ENCODE assay signal across 25 cellular contexts in the genomic region with DNA sequence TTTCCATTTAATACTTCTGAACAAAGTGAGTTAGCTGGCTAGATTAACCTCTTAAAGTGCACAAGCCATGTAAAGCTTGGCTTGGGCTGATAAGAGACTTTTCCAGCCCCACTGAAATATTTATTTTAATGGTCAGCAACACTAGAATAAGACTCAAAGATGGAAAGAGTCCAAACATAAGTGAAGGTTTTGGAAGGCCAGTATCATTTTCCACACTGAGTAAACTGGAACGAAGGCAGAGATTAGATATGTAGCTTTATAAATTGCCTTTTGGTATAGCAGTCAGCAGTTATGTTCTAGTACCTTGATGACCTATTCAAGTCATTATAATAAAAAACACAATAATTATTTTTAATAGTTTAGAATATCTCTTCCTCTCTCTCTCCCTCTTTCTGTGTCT.
"Had no signal": no experiment of that assay in that cellular context is flagged by ENCODE, and none has a peak within 500 bp of the region (broad histone marks: within the 10 kb centered on the region; RNA-seq: fewer than 3 reads in every experiment).

No MANE protein-coding gene starts in this region.

- H3K79me2 ChIP-seq: parathyroid adenoma had no signal

- FAIRE-seq: endothelial cell of umbilical vein, keratinocyte had no signal

- H3K4me3 ChIP-seq: colonic mucosa, gastrocnemius medialis, left lung, lung, prostate gland, spleen, tibial artery, upper lobe of left lung, uterus had no signal

- H3K27me3 ChIP-seq: colonic mucosa, gastrocnemius medialis, left lung, spleen, tibial artery, upper lobe of left lung, uterus had no signal

- H2AFZ ChIP-seq: parathyroid adenoma had no signal

- H3K27me3 Mint-ChIP-seq: naive thymus-derived CD4-positive, alpha-beta T cell; stimulated activated memory B cell treated with anti-CD40 and anti-IgM and Interleukin-4, amounts not matched to agents 10 μg/mL and 1 μg/mL and 100 μg/mL, for 72 hours; stimulated activated naive CD8-positive, alpha-beta T cell treated with anti-CD3 and anti-CD28 coated beads, Interleukin-15, Interleukin-2, amounts not matched to agents 100 ng/mL and 50 ng/mL, for 24 hours had no signal

- H3K4me3 Mint-ChIP-seq: endodermal cell; immature natural killer cell; naive thymus-derived CD4-positive, alpha-beta T cell; nephron progenitor cell; stimulated activated memory B cell treated with anti-CD40 and anti-IgM and Interleukin-4, amounts not matched to agents 10 μg/mL and 1 μg/mL and 100 μg/mL, for 72 hours; stimulated activated naive CD8-positive, alpha-beta T cell treated with anti-CD3 and anti-CD28 coated beads, Interleukin-15, Interleukin-2, amounts not matched to agents 100 ng/mL and 50 ng/mL, for 24 hours had no signal

- H3K36me3 ChIP-seq: colonic mucosa, left lung, prostate gland, upper lobe of left lung had no signal

- H3K27ac ChIP-seq: colonic mucosa, gastrocnemius medialis, left lung, parathyroid adenoma, prostate gland, spleen, tibial artery, upper lobe of left lung, uterus had no signal

- H3K4me1 ChIP-seq: colonic mucosa, gastrocnemius medialis, left lung, parathyroid adenoma, prostate gland, upper lobe of left lung, uterus had no signal

- H3K9ac ChIP-seq: parathyroid adenoma had no signal

- H3K4me1 Mint-ChIP-seq: immature natural killer cell had no signal

- ATAC-seq: gastrocnemius medialis; left lung; naive thymus-derived CD4-positive, alpha-beta T cell; sciatic nerve; stimulated activated memory B cell treated with anti-CD40 and anti-IgM and Interleukin-4, amounts not matched to agents 10 μg/mL and 1 μg/mL and 100 μg/mL, for 72 hours had no signal

- H3K9me3 ChIP-seq: colonic mucosa, gastrocnemius medialis, prostate gland had no signal

- DNase-seq: colonic mucosa; dermis blood vessel endothelial cell; endodermal cell; gastrocnemius medialis; glutamatergic neuron; immature natural killer cell; left lung; mesenchymal stem cell; naive thymus-derived CD4-positive, alpha-beta T cell; nephron progenitor cell; spleen; stimulated activated CD4-positive, alpha-beta T cell treated with anti-CD3 and anti-CD28 coated beads, Interleukin-15, amount 100 ng/mL, for 24 hours; stimulated activated CD4-positive, alpha-beta T cell treated with anti-CD3 and anti-CD28 coated beads, Interleukin-1b, Interleukin-23, amount 100 ng/mL, for 48 hours; stimulated activated CD4-positive, alpha-beta T cell treated with anti-CD3 and anti-CD28 coated beads, Interleukin-4, amount 100 ng/mL, for 24 hours; tibial artery; upper lobe of left lung; uterus had no signal

- H3K27ac Mint-ChIP-seq: endodermal cell; immature natural killer cell; naive thymus-derived CD4-positive, alpha-beta T cell; nephron progenitor cell; stimulated activated memory B cell treated with anti-CD40 and anti-IgM and Interleukin-4, amounts not matched to agents 10 μg/mL and 1 μg/mL and 100 μg/mL, for 72 hours; stimulated activated naive CD8-positive, alpha-beta T cell treated with anti-CD3 and anti-CD28 coated beads, Interleukin-15, Interleukin-2, amounts not matched to agents 100 ng/mL and 50 ng/mL, for 24 hours had no signal
